In genomic region chr16:2829501-2830354, GRCh38 we compare ENCODE assay signal across 15 cellular contexts. TPM values are rescaled to one million over a fixed set of nuclear protein-coding genes. Genes with fewer than 3 reads are reported as not detected.
DNase-seq lines count a peak whose midpoint lies in the region; ATAC-seq lines count a peak whose summit lies in the region.
"Had no signal": no experiment of that assay in that cellular context is flagged by ENCODE, and none has a peak within 500 bp of the region (broad histone marks: within the 10 kb centered on the region; RNA-seq: fewer than 3 reads in every experiment).

Gene ZG16B (plus strand): TSS chr16:2830303. CDS start chr16:2830442, 139 bp downstream.

- no peaks in the 10 kb centered on the region for H3K9me3 ChIP-seq in right cardiac atrium (ENCODE audit: control insufficient read depth, low read length)
- H3K9me3 ChIP-seq in aorta (ENCODE audit: control insufficient read depth, low read length) = no peaks in the 10 kb centered on the region
- H3K9me3 ChIP-seq: MG63 had no signal

- peaks cover 18% of the 10 kb centered on the region for H3K27me3 Mint-ChIP-seq in activated CD4-positive, alpha-beta memory T cell treated with anti-CD3 and anti-CD28 coated beads for 36 hours

- H3K36me3 ChIP-seq in aorta (ENCODE audit: control insufficient read depth in 1 of 2, insufficient read depth in 2 of 2, low read length in 1 of 2) = no peaks in the 10 kb centered on the region
- H3K36me3 ChIP-seq: MG63 had no signal

- peak; percentile 15 to 28 for ATAC-seq in right cardiac atrium
- ATAC-seq in Right ventricle myocardium inferior = no peak
- ATAC-seq in left lobe of liver = peak; percentile 20
- no peak for ATAC-seq in aorta (ENCODE audit: low FRiP score)

- DNase-seq in right cardiac atrium (no peak), Right ventricle myocardium inferior (ENCODE audit: missing footprints) (no peak), left lobe of liver (ENCODE audit: low spot score) (no peak), aorta (peak; percentile 44 to 61), iPS-NIHi7 (ENCODE audit: extremely low spot score) (no peak), activated gamma-delta T cell treated with Interleukin-2 at 50 U/mL for 16 hours (no peak), NCI-H1694 (lab: John Stamatoyannopoulos, UW) (no peak)
- DNase-seq in activated CD4-positive, alpha-beta memory T cell treated with anti-CD3 and anti-CD28 coated beads for 36 hours = peak; percentile 18
- DNase-seq: activated CD4-positive, alpha-beta T cell treated with anti-CD3 and anti-CD28 coated beads, Interleukin-2, amount 50 U/mL, for 48 hours; amygdala; MG63; NCI-H524; stimulated activated CD4-positive, alpha-beta T cell treated with anti-CD3 and anti-CD28 coated beads, Interleukin-15, amount 100 ng/mL, for 24 hours had no signal

- H3K27ac ChIP-seq in right cardiac atrium (ENCODE audit: low read length) (no peak within 1 kb of the TSS), aorta (ENCODE audit: low read depth in 1 of 2, low read length in 2 of 2) (no peak within 1 kb of the TSS)

- POLR2A ChIA-PET in activated CD4-positive, alpha-beta memory T cell treated with anti-CD3 and anti-CD28 coated beads for 36 hours (lab: Charles Lee) = no interaction called here

- WGBS in right cardiac atrium = 66% methylated on average over 32 of the region's 32 CpGs
- 67 to 72% methylated on average over 31 to 32 of the region's 32 CpGs for WGBS in aorta, 2 donors

- no peak within 1 kb of the TSS for H3K4me3 Mint-ChIP-seq in activated CD4-positive, alpha-beta memory T cell treated with anti-CD3 and anti-CD28 coated beads for 36 hours
- H3K4me3 Mint-ChIP-seq: neural crest cell had no signal

- no peaks in the 10 kb centered on the region for H3K9me3 Mint-ChIP-seq in activated CD4-positive, alpha-beta memory T cell treated with anti-CD3 and anti-CD28 coated beads for 36 hours
- H3K9me3 Mint-ChIP-seq: neural crest cell had no signal

- H3K4me1 ChIP-seq in right cardiac atrium (ENCODE audit: control insufficient read depth, insufficient read depth, low read length) = no peaks in the 10 kb centered on the region
- no peaks in the 10 kb centered on the region for H3K4me1 ChIP-seq in aorta (ENCODE audit: control insufficient read depth in 1 of 2, insufficient read depth in 2 of 2, low read length in 2 of 2)

- H3K27ac Mint-ChIP-seq in activated CD4-positive, alpha-beta memory T cell treated with anti-CD3 and anti-CD28 coated beads for 36 hours = no peak within 1 kb of the TSS

- H3K4me3 ChIP-seq in right cardiac atrium (ENCODE audit: low read length) (no peak within 1 kb of the TSS), aorta (ENCODE audit: low read length in 2 of 2) (no peak within 1 kb of the TSS)
- H3K4me3 ChIP-seq: MG63 had no signal

- H3K36me3 Mint-ChIP-seq in activated CD4-positive, alpha-beta memory T cell treated with anti-CD3 and anti-CD28 coated beads for 36 hours = no peaks in the 10 kb centered on the region

- H3K27me3 ChIP-seq in right cardiac atrium (ENCODE audit: control insufficient read depth, insufficient read depth) (no peaks in the 10 kb centered on the region), aorta (ENCODE audit: control insufficient read depth in 1 of 2, insufficient read depth in 2 of 2, low read length in 1 of 2) (no peaks in the 10 kb centered on the region)
- H3K27me3 ChIP-seq: MG63 had no signal

- no peaks in the 10 kb centered on the region for H3K4me1 Mint-ChIP-seq in activated CD4-positive, alpha-beta memory T cell treated with anti-CD3 and anti-CD28 coated beads for 36 hours (ENCODE audit: low read depth)
- H3K4me1 Mint-ChIP-seq: neural crest cell had no signal

- CTCF ChIA-PET in activated CD4-positive, alpha-beta memory T cell treated with anti-CD3 and anti-CD28 coated beads for 36 hours (lab: Charles Lee) = interaction anchor here (0.6 to 1.5 kb wide), 3 partner anchors 9 to 38 kb away, joined by 3 to 6 read pairs (median 3); no protein-coding TSS in a partner anchor

- intact Hi-C loops in right cardiac atrium (cut with DNase I) (no loop called here), Right ventricle myocardium inferior (cut with DNase I) (no loop called here), aorta (cut with DNase I) (no loop called here)
- intact Hi-C loops in activated CD4-positive, alpha-beta memory T cell treated with anti-CD3 and anti-CD28 coated beads for 36 hours (cut with micrococcal nuclease) = no loop called here

RNA-seq across cellular contexts. Expression of gene ZG16B, which starts in this region (rescaled TPM):
- total RNA-seq in right cardiac atrium = under 1 TPM in 3 of 4 donors, not detected in 1; 0.35 to 0.64 (median 0.51) TPM
- not detected for polyA plus RNA-seq in right cardiac atrium
- 0.35 TPM for total RNA-seq in Right ventricle myocardium inferior
- total RNA-seq in activated CD4-positive, alpha-beta memory T cell treated with anti-CD3 and anti-CD28 coated beads for 36 hours = 1 to 10 TPM; 2.6 to 3.0 TPM
- not detected for total RNA-seq in left lobe of liver
- under 1 TPM in 1 of 2 donors, not detected in 1; 0.48 TPM for total RNA-seq in aorta
- 1 to 10 TPM in 1 of 2 donors, not detected in 1; 4.8 TPM for polyA plus RNA-seq in aorta
- total RNA-seq: endothelial cell of umbilical vein, neural crest cell had no signal

Comparison
In these comparisons a context has a peak if more than half of its experiments do, and no peak if none do; other contexts are left out.
1. Peak in ATAC-seq in right cardiac atrium; RNA of the gene not detected or under 1 TPM.
2. Peak in ATAC-seq in left lobe of liver; RNA of the gene not detected or under 1 TPM.
3. DNase-seq: peak in activated CD4-positive, alpha-beta memory T cell treated with anti-CD3 and anti-CD28 coated beads for 36 hours (single experiment) and aorta (2 of 2); none in right cardiac atrium (0 of 3), Right ventricle myocardium inferior (single experiment), left lobe of liver (single experiment), iPS-NIHi7 (single experiment), activated gamma-delta T cell treated with Interleukin-2 at 50 U/mL for 16 hours (single experiment) and NCI-H1694 (single experiment).